10 cellular contexts compared by ENCODE assay signal in the genomic region with DNA sequence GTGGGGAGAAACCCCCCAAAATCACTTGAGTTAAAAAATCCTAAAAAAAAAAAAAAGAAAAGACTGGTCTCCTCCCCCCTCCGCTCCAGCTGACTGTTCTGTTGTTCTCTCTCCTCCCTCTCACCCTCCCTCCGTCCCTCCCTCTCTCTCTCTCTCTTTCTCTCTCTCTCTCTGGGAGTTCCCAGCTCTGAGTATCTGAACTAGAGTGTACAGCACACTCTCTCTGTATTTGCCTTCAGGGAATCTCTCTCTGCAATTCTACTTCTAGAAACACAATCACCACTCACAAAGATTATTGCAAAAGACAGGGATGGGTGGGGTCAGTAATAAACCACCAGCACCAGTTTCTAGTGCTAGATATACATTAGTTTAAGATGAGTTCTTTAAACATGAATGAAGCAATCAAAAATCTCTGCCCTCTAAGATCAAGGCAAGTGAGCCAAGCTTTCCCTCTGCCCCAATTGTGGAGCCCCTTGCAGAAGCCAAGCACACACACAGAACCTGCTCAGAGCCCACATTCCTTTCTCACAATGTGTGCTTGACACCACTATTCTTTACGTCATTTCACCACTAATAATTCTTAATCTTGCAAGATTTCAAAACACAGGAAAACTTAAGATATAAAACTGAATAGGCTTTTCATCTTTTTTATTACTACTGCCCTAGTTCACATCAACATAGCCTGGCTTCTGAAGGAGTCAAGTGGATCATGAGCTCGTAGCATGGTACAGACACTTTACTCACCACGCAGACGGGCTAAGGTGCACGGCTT.
DNase-seq lines count a peak whose midpoint lies in the region; ATAC-seq and TF ChIP-seq lines count a peak whose summit lies in the region.
"Had no signal": no experiment of that assay in that cellular context is flagged by ENCODE, and none has a peak within 500 bp of the region (broad histone marks: within the 10 kb centered on the region; RNA-seq: fewer than 3 reads in every experiment).

No MANE protein-coding gene starts in this region.

- H3K9me3 Mint-ChIP-seq in T-cell = no peaks in the 10 kb centered on the region

- no peaks in the 10 kb centered on the region for H3K36me3 Mint-ChIP-seq in T-cell

- ATAC-seq in GM18505 (IDR thresholded peaks at IDR 0.05; ENCODE audit: unreplicated experiment) (no peak), T-cell (replicated peaks in 1 of 4) (no peak)

- in situ Hi-C loops in G401 (cut with HindIII; ENCODE audit: low sequenced_read_pairs) = no loop called here

- H3K27ac ChIP-seq in adrenal gland = peak overlapping the region in 1 of 5 donors; percentile 5
- H3K27ac ChIP-seq in left ventricle myocardium inferior (replicated peaks) = peak overlapping the region; percentile 91
- peak overlapping the region in 1 of 4 donors; percentile 78 for H3K27ac ChIP-seq in Peyer's patch
- H3K27ac ChIP-seq: HL-60 had no signal

- peaks cover 0 to 6% (median 4%) of the 10 kb centered on the region in 3 donors for H3K4me1 Mint-ChIP-seq in T-cell

- H3K27ac Mint-ChIP-seq in T-cell = no peak overlapping the region

- peaks cover 15 to 20% of the 10 kb centered on the region in 2 donors for H3K27me3 Mint-ChIP-seq in T-cell

- peak; percentile 56 for DNase-seq in G401 (ENCODE audit: low spot score)
- DNase-seq in adrenal gland = peak in 6 of 7 donors; percentile 36 to 69 (median 52)
- no peak for DNase-seq in left ventricle myocardium inferior
- DNase-seq in retinal pigment epithelial cell (ENCODE audit: low read depth) = peak; percentile 75
- DNase-seq in Peyer's patch = no peak
- no peak for DNase-seq in T-cell
- DNase-seq in SHP77 (lab: John Stamatoyannopoulos, UW) = no peak
- DNase-seq: effector memory CD4-positive, alpha-beta T cell had no signal

- CTCF ChIA-PET in T-cell (lab: Charles Lee) = no interaction called here

- H3K9me3 ChIP-seq in adrenal gland (replicated peaks in 1 of 3) = no peaks in the 10 kb centered on the region
- no peaks in the 10 kb centered on the region for H3K9me3 ChIP-seq in left ventricle myocardium inferior (replicated peaks)
- no peaks in the 10 kb centered on the region for H3K9me3 ChIP-seq in Peyer's patch

- H3K27me3 ChIP-seq in adrenal gland (no peaks in the 10 kb centered on the region), left ventricle myocardium inferior (ENCODE audit: low read depth) (no peaks in the 10 kb centered on the region), Peyer's patch (no peaks in the 10 kb centered on the region)

- H3K4me1 ChIP-seq in adrenal gland (replicated peaks in 1 of 2) (peaks cover 7 to 41% of the 10 kb centered on the region in 2 donors), left ventricle myocardium inferior (peaks cover 80% of the 10 kb centered on the region), Peyer's patch (no peaks in the 10 kb centered on the region)

- H3K4me3 ChIP-seq in adrenal gland (peak overlapping the region in 1 of 4 donors; percentile 9), left ventricle myocardium inferior (peak overlapping the region; percentile 65), retinal pigment epithelial cell (ENCODE audit: low read length) (no peak overlapping the region), Peyer's patch (peak overlapping the region in 1 of 4 donors; percentile 27)

- WGBS in adrenal gland, 4 donors = 60 to 78% (median 64%) methylated on average over 7 of the region's 7 CpGs

- no peak for TF ChIP-seq CTCF in adrenal gland (IDR thresholded peaks at IDR 0.05)
- no peak for TF ChIP-seq CTCF in left ventricle myocardium inferior (IDR thresholded peaks at IDR 0.05; ENCODE audit: borderline replicate concordance)
- no peak for TF ChIP-seq CTCF in retinal pigment epithelial cell (conservative IDR thresholded peaks at IDR 0.05; ENCODE audit: low read depth, low read length)
- no peak for TF ChIP-seq CTCF in Peyer's patch (IDR thresholded peaks at IDR 0.05)

- TF ChIP-seq POLR2A in adrenal gland (IDR thresholded peaks at IDR 0.05) = no peak
- TF ChIP-seq POLR2A in GM18505 (IDR thresholded peaks at IDR 0.05; ENCODE audit: borderline replicate concordance, extremely low read depth, insufficient read depth, insufficient read length) = no peak
- TF ChIP-seq POLR2A in Peyer's patch (IDR thresholded peaks at IDR 0.05) = no peak

- POLR2A ChIA-PET in T-cell (lab: Charles Lee) = no interaction called here

- intact Hi-C loops in adrenal gland (cut with DNase I) = no loop called here
- intact Hi-C loops in left ventricle myocardium inferior (cut with micrococcal nuclease) = no loop called here

- H3K4me3 Mint-ChIP-seq in T-cell = no peak overlapping the region

- H3K36me3 ChIP-seq in adrenal gland (replicated peaks in 1 of 2) = no peaks in the 10 kb centered on the region
- H3K36me3 ChIP-seq in left ventricle myocardium inferior = no peaks in the 10 kb centered on the region
- H3K36me3 ChIP-seq in Peyer's patch = no peaks in the 10 kb centered on the region

Comparison
In these comparisons a context has a peak if more than half of its experiments do, and no peak if none do; other contexts are left out.
1. DNase-seq: peak in G401 (single experiment), adrenal gland (6 of 7) and retinal pigment epithelial cell (single experiment); none in left ventricle myocardium inferior (single experiment), Peyer's patch (0 of 3), T-cell (0 of 34) and SHP77 (0 of 2).